In the genomic region with DNA sequence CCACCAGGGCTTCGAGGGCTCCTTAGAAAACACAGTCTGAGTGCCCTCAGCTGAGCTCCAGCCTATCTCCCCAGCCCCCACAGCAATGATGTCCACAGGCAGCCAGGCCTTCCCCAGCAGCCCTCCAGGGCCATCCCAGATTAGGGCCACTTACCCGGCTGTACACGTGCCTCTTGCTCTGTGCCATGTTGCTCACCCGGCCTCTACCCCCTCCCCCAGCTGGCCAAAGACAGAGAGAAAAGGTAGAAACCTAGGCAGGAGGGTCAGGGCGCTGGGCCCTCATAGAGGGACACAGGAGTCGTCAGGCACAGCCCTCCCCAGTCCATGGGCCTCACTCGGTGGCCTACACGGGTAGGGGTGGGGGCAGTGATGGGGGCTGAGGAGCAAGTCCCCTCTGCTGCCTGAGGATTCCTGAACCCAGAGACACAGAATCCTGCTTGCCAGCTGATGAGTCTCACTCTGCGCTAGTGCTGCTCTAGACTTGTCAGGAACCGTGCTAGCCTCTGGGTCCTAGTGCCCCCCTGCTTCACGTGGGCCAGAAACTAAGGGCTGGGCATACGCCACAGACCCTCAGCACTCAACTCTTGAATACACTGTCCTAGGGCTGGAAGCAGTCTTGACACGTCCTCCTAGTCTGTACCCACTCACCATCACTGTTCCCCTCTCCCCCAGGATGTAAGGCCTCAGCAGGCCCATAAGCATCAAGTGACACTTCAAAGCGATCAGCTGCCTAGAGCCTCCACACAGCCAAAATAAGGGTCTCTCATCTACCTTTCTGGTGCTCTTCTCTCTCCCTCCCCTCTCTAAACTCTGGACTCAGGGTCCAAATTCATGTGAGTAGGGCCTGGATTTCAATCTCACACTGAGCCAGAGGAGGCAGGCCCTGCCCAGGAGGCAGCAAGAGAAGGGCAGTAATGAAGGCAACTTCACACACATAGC, we compare ENCODE assay signal across 1 cellular context.
A peak's percentile ranks its signal among the peaks of the same experiment; 100 is the strongest.
TF ChIP-seq lines count a peak whose summit lies in the region.

DCTN1 (minus strand) TSS at position 461 of the 939 bp plus-strand sequence; CDS start at position 187, 274 bp downstream.

TF ChIP-seq in HEK293, 187 proteins besides CTCF, POLR2A, EP300 and RAD21 (continued from another document):
- TF ChIP-seq ZNF324 (tag by site-specific recombination; IDR thresholded peaks at IDR 0.05) (0 out of 2 replicates have a peak, but pooled peaks have one; percentile 32), ZBTB48 (tag by site-specific recombination; IDR thresholded peaks at IDR 0.05) (peak; percentile 85), KLF17 (tag by site-specific recombination; IDR thresholded peaks at IDR 0.05) (no peak), ZNF639 (tag by site-specific recombination; IDR thresholded peaks at IDR 0.05) (0 out of 2 replicates have a peak, but pooled peaks have one; percentile 40), ZBTB17 (tag by site-specific recombination; IDR thresholded peaks at IDR 0.05) (peak; percentile 97), PRDM10 (tag by site-specific recombination; IDR thresholded peaks at IDR 0.05) (peak; percentile 46; the same call in 1 of the 2 replicates)
- TF ChIP-seq, protein P1, sequence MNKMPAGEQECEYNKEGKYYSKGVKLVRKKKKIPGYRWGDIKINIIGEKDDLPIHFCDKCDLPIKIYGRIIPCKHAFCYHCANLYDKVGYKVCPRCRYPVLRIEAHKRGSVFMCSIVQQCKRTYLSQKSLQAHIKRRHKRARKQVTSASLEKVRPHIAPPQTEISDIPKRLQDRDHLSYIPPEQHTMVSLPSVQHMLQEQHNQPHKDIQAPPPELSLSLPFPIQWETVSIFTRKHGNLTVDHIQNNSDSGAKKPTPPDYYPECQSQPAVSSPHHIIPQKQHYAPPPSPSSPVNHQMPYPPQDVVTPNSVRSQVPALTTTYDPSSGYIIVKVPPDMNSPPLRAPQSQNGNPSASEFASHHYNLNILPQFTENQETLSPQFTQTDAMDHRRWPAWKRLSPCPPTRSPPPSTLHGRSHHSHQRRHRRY (tag by site-specific recombination; IDR thresholded peaks at IDR 0.05): no peak
- TF ChIP-seq, protein P2, sequence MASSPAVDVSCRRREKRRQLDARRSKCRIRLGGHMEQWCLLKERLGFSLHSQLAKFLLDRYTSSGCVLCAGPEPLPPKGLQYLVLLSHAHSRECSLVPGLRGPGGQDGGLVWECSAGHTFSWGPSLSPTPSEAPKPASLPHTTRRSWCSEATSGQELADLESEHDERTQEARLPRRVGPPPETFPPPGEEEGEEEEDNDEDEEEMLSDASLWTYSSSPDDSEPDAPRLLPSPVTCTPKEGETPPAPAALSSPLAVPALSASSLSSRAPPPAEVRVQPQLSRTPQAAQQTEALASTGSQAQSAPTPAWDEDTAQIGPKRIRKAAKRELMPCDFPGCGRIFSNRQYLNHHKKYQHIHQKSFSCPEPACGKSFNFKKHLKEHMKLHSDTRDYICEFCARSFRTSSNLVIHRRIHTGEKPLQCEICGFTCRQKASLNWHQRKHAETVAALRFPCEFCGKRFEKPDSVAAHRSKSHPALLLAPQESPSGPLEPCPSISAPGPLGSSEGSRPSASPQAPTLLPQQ (tag by site-specific recombination; IDR thresholded peaks at IDR 0.05): peak; percentile 27; the same call in 1 of the 2 replicates
TF ChIP-seq in HEK293: peak in this region for 9.
